8 cellular contexts compared by ENCODE assay signal in genomic region chr20:17612287-17612974, GRCh38. TPM values are rescaled to one million over a fixed set of nuclear protein-coding genes. Genes with fewer than 3 reads are reported as not detected.
DNase-seq lines count a peak whose midpoint lies in the region; ATAC-seq and TF ChIP-seq lines count a peak whose summit lies in the region.

No MANE protein-coding gene starts in this region.

- H3K27me3 ChIP-seq in GM23338 (ENCODE audit: insufficient read depth) (no peaks in the 10 kb centered on the region), trophoblast cell (ENCODE audit: insufficient read depth, low read length) (no peaks in the 10 kb centered on the region)

- CTCF ChIA-PET in activated CD8-positive, alpha-beta T cell treated with anti-CD3 and anti-CD28 coated beads for 36 hours (lab: Charles Lee), result interaction anchor here (0.8 to 1.7 kb wide), 4 partner anchors 70 to 107 kb away, joined by 3 to 6 read pairs (median 4); no protein-coding TSS in a partner anchor

- H2AFZ ChIP-seq in GM23338, result no peak overlapping the region
- no peak overlapping the region for H2AFZ ChIP-seq in trophoblast cell (ENCODE audit: insufficient read depth, low read length, poor library complexity)

- no CpG with 5 or more reads among the region's 16 CpGs for WGBS in trophoblast cell (ENCODE audit: extremely low coverage, insufficient coverage, insufficient read length)

- H3K4me3 Mint-ChIP-seq in GM23338, result no peak overlapping the region
- H3K4me3 Mint-ChIP-seq in activated CD8-positive, alpha-beta T cell treated with anti-CD3 and anti-CD28 coated beads for 36 hours, result peak overlapping the region; percentile 44

- H3K4me3 ChIP-seq in GM23338 (no peak overlapping the region), trophoblast cell (ENCODE audit: low read depth, low read length) (no peak overlapping the region)

- H2BK12ac ChIP-seq in trophoblast cell (ENCODE audit: low read length), result no peak overlapping the region

- no peak overlapping the region for H4K8ac ChIP-seq in trophoblast cell (ENCODE audit: low read depth, low read length)

- no peak overlapping the region for H2BK5ac ChIP-seq in trophoblast cell (ENCODE audit: low read depth, low read length, poor library complexity)

- no peaks in the 10 kb centered on the region for H3K79me2 ChIP-seq in GM23338 (replicated peaks; ENCODE audit: insufficient read depth)
- no peaks in the 10 kb centered on the region for H3K79me2 ChIP-seq in trophoblast cell (ENCODE audit: control insufficient read depth, insufficient read depth, low read length, poor library complexity)

- no peaks in the 10 kb centered on the region for H3K9me2 ChIP-seq in GM23338 (ENCODE audit: insufficient read depth)

- H4K12ac ChIP-seq in trophoblast cell (ENCODE audit: low read depth, low read length), result peak overlapping the region; percentile 16

- no peak overlapping the region for H3K23ac ChIP-seq in trophoblast cell (ENCODE audit: low read length)

- H2AK5ac ChIP-seq in trophoblast cell (ENCODE audit: low read length), result no peak overlapping the region

- peaks cover 8% of the 10 kb centered on the region for H3K4me1 Mint-ChIP-seq in GM23338
- H3K4me1 Mint-ChIP-seq in activated CD8-positive, alpha-beta T cell treated with anti-CD3 and anti-CD28 coated beads for 36 hours (ENCODE audit: low read depth), result peaks cover 36% of the 10 kb centered on the region

- H3K4me2 ChIP-seq in GM23338 (no peak overlapping the region), trophoblast cell (ENCODE audit: low read length) (no peak overlapping the region)

- H2BK120ac ChIP-seq in trophoblast cell (ENCODE audit: insufficient read depth, low read length, poor library complexity), result no peak overlapping the region

- TF ChIP-seq CTCF in GM23338 (conservative IDR thresholded peaks at IDR 0.05; ENCODE audit: low read depth in 2 of 2), result no peak
- no peak for TF ChIP-seq CTCF in activated CD8-positive, alpha-beta T cell treated with anti-CD3 and anti-CD28 coated beads for 36 hours (IDR thresholded peaks at IDR 0.05)

- H3K9me3 ChIP-seq in trophoblast cell (ENCODE audit: insufficient read depth, low read depth, low read length), result no peaks in the 10 kb centered on the region

- no peaks in the 10 kb centered on the region for H3K9me3 Mint-ChIP-seq in GM23338
- no peaks in the 10 kb centered on the region for H3K9me3 Mint-ChIP-seq in activated CD8-positive, alpha-beta T cell treated with anti-CD3 and anti-CD28 coated beads for 36 hours

- intact Hi-C loops in activated CD8-positive, alpha-beta T cell treated with anti-CD3 and anti-CD28 coated beads for 36 hours (cut with micrococcal nuclease), result loop anchor here (5.0 kb wide), 1 partner anchor 105 kb away; no protein-coding TSS in a partner anchor

- peaks cover 18% of the 10 kb centered on the region for H3K27me3 Mint-ChIP-seq in GM23338 (ENCODE audit: insufficient read depth, low read depth, poor library complexity)
- H3K27me3 Mint-ChIP-seq in activated CD8-positive, alpha-beta T cell treated with anti-CD3 and anti-CD28 coated beads for 36 hours, result no peaks in the 10 kb centered on the region

- peaks cover 21% of the 10 kb centered on the region for H3K36me3 Mint-ChIP-seq in GM23338 (ENCODE audit: low read depth)
- peaks cover 14% of the 10 kb centered on the region for H3K36me3 Mint-ChIP-seq in activated CD8-positive, alpha-beta T cell treated with anti-CD3 and anti-CD28 coated beads for 36 hours (ENCODE audit: low read depth)

- no peak overlapping the region for H4K91ac ChIP-seq in trophoblast cell (ENCODE audit: low read depth, low read length)

- H3K4ac ChIP-seq in trophoblast cell (ENCODE audit: low read depth, low read length), result no peak overlapping the region

- H4K20me1 ChIP-seq in GM23338 (replicated peaks; ENCODE audit: insufficient read depth), result no peaks in the 10 kb centered on the region; the same call in 1 of the 2 replicates

- ATAC-seq in GM23338 (peak; percentile 2; the same call in 1 of the 3 replicates), esophagus mucosa (peak; percentile 1), GM18502 (IDR thresholded peaks at IDR 0.05; ENCODE audit: poor library complexity, unreplicated experiment) (no peak), HG03571 (IDR thresholded peaks at IDR 0.05; ENCODE audit: unreplicated experiment) (no peak)
- ATAC-seq in activated CD8-positive, alpha-beta T cell treated with anti-CD3 and anti-CD28 coated beads for 36 hours, result peak; percentile 83

- no peak overlapping the region for H3K18ac ChIP-seq in trophoblast cell (ENCODE audit: low read length)

- H3K79me1 ChIP-seq in trophoblast cell (ENCODE audit: low read length), result no peaks in the 10 kb centered on the region

- POLR2A ChIA-PET in activated CD8-positive, alpha-beta T cell treated with anti-CD3 and anti-CD28 coated beads for 36 hours (lab: Charles Lee), result interaction anchor here (0.6 to 0.8 kb wide), 2 partner anchors 11 to 42 kb away, joined by 3 to 4 read pairs; partner anchors contain the start of gene DSTN

- no peak overlapping the region for H3K14ac ChIP-seq in trophoblast cell (ENCODE audit: low read length)

- 0 out of 2 replicates have a peak, but pooled peaks cover 4% of the 10 kb centered on the region for H3K36me3 ChIP-seq in GM23338 (ENCODE audit: insufficient read depth)
- H3K36me3 ChIP-seq in trophoblast cell (ENCODE audit: control insufficient read depth in 1 of 2, insufficient read depth in 2 of 2, low read length in 2 of 2), result peaks cover 60 to 73% of the 10 kb centered on the region in 2 experiments

- H3K9ac ChIP-seq in trophoblast cell (ENCODE audit: low read length), result no peak overlapping the region

- H3K27ac Mint-ChIP-seq in GM23338, result peak overlapping the region; percentile 74
- peak overlapping the region; percentile 90 for H3K27ac Mint-ChIP-seq in activated CD8-positive, alpha-beta T cell treated with anti-CD3 and anti-CD28 coated beads for 36 hours

- H3F3A ChIP-seq in GM23338 (replicated peaks; ENCODE audit: low read depth), result 0 out of 2 replicates have a peak, but pooled peaks cover 7% of the 10 kb centered on the region

- H3K4me1 ChIP-seq in GM23338 (ENCODE audit: insufficient read depth) (peaks cover 3% of the 10 kb centered on the region; the same call in 1 of the 2 replicates), trophoblast cell (ENCODE audit: control insufficient read depth in 1 of 2, insufficient read depth in 2 of 2, low read length in 2 of 2) (peaks cover 0 to 2% of the 10 kb centered on the region in 2 experiments)

- DNase-seq in GM23338 (ENCODE audit: low spot score) (peak; percentile 21), trophoblast cell (peak; percentile 71 to 73), epidermal melanocyte (ENCODE audit: insufficient read length, low spot score) (no peak), NCI-H2107 (lab: John Stamatoyannopoulos, UW) (no peak)
- peak; percentile 82 for DNase-seq in activated CD8-positive, alpha-beta T cell treated with anti-CD3 and anti-CD28 coated beads for 36 hours

- H3K27ac ChIP-seq in GM23338 (ENCODE audit: low read depth), result 0 out of 2 replicates have a peak overlapping the region, but pooled peaks have one; percentile 19
- H3K27ac ChIP-seq in trophoblast cell (ENCODE audit: low read depth, low read length), result no peak overlapping the region

TF ChIP-seq in GM23338, 12 proteins besides CTCF, POLR2A, EP300 and RAD21 (continues in another document):
- TF ChIP-seq ETS1 (IDR thresholded peaks at IDR 0.05) (no peak), CREB1 (CRISPR knock-in tag; IDR thresholded peaks at IDR 0.05; ENCODE audit: low read depth) (no peak), ZNF331 (CRISPR knock-in tag; IDR thresholded peaks at IDR 0.05; ENCODE audit: low read depth) (no peak), ZNF114 (CRISPR knock-in tag; IDR thresholded peaks at IDR 0.05) (no peak), POLR2AphosphoS5 (IDR thresholded peaks at IDR 0.05; ENCODE audit: low read depth) (no peak), NANOG (IDR thresholded peaks at IDR 0.05; ENCODE audit: borderline replicate concordance) (no peak), EZH2phosphoT487 (IDR thresholded peaks at IDR 0.05; ENCODE audit: unreplicated experiment) (no peak)

RNA-seq across cellular contexts. Expression of gene DSTN, which starts 42.6 kb away (rescaled TPM):
- total RNA-seq in GM23338 (2014; rRNA removed; shearing (Covaris generic)), result 145 and 162 TPM in 2 replicates
- polyA plus RNA-seq in GM23338 (2016; fragmentation: Nextera tagmentation; extraction: Ambion mirVana), result 456 and 459 TPM in 2 replicates
- 10 to 100 TPM; 55.5 to 56.4 TPM for total RNA-seq in activated CD8-positive, alpha-beta T cell treated with anti-CD3 and anti-CD28 coated beads for 36 hours
- 222 TPM for total RNA-seq in esophagus mucosa
- polyA plus RNA-seq in trophoblast cell (2013), result 565 and 566 TPM in 2 replicates

Comparison
In these comparisons a context has a peak if more than half of its experiments do, and no peak if none do; other contexts are left out.
1. ATAC-seq: peak in GM23338 (single experiment), activated CD8-positive, alpha-beta T cell treated with anti-CD3 and anti-CD28 coated beads for 36 hours (single experiment) and esophagus mucosa (single experiment); none in GM18502 (single experiment) and HG03571 (single experiment).
2. DNase-seq: peak in GM23338 (single experiment), activated CD8-positive, alpha-beta T cell treated with anti-CD3 and anti-CD28 coated beads for 36 hours (single experiment) and trophoblast cell (2 of 2); none in epidermal melanocyte (single experiment) and NCI-H2107 (single experiment).